Comparison of ENCODE assay signal across 1 cellular context in genomic region chr1:59556802-59557548, GRCh38.
TF ChIP-seq lines count a peak whose summit lies in the region.

No MANE protein-coding gene starts in this region.

TF ChIP-seq in HepG2, 621 proteins besides CTCF, POLR2A, EP300 and RAD21 (continues in another document):
- TF ChIP-seq RERE (CRISPR knock-in tag; IDR thresholded peaks at IDR 0.05; ENCODE audit: low read depth) (peak; percentile 39; the same call in 1 of the 2 replicates), MTA1 (CRISPR knock-in tag; IDR thresholded peaks at IDR 0.05; ENCODE audit: borderline replicate concordance) (no peak; the same call in 1 of the 2 replicates), CCAR2 (optimal IDR thresholded peaks at IDR 0.05; ENCODE audit: low read depth, low read length) (peak; percentile 89), KMT2B (CRISPR knock-in tag; IDR thresholded peaks at IDR 0.05) (peak; percentile 53; the same call in 1 of the 2 replicates), ZFP36L1 (CRISPR knock-in tag; IDR thresholded peaks at IDR 0.05) (peak; percentile 72; the same call in 1 of the 2 replicates), NR2F6 (IDR thresholded peaks at IDR 0.05) (peak; percentile 92), NR2F6 (CRISPR knock-in tag; IDR thresholded peaks at IDR 0.05) (peak; percentile 88), HMG20B (CRISPR knock-in tag; conservative IDR thresholded peaks at IDR 0.05) (peak; percentile 87), ZNF720 (CRISPR knock-in tag; IDR thresholded peaks at IDR 0.05) (no peak), ZNF570 (CRISPR knock-in tag; IDR thresholded peaks at IDR 0.05; ENCODE audit: borderline replicate concordance) (no peak), ZNF574 (CRISPR knock-in tag; IDR thresholded peaks at IDR 0.05) (peak; percentile 74), PATZ1 (CRISPR knock-in tag; IDR thresholded peaks at IDR 0.05) (peak; percentile 76), RCOR2 (CRISPR knock-in tag; IDR thresholded peaks at IDR 0.05) (peak; percentile 57), TSC22D2 (CRISPR knock-in tag; IDR thresholded peaks at IDR 0.05; ENCODE audit: borderline replicate concordance) (no peak), ATAD3A (CRISPR knock-in tag; IDR thresholded peaks at IDR 0.05) (no peak), ARID3A (IDR thresholded peaks at IDR 0.05; ENCODE audit: low read depth, low read length) (peak; percentile 94), HNF1A (IDR thresholded peaks at IDR 0.05; ENCODE audit: low read depth) (peak; percentile 95), HNF1A (CRISPR knock-in tag; IDR thresholded peaks at IDR 0.05; ENCODE audit: borderline replicate concordance) (peak; percentile 99), FOXK2 (IDR thresholded peaks at IDR 0.05) (peak; percentile 52; the same call in 1 of the 2 replicates), BCL6 (CRISPR knock-in tag; IDR thresholded peaks at IDR 0.05) (peak; percentile 93), BORCS8-MEF2B (CRISPR knock-in tag; IDR thresholded peaks at IDR 0.05) (peak; percentile 83), DMAP1 (CRISPR knock-in tag; IDR thresholded peaks at IDR 0.05) (peak; percentile 47; the same call in 1 of the 2 replicates), PRMT3 (CRISPR knock-in tag; IDR thresholded peaks at IDR 0.05; ENCODE audit: borderline replicate concordance, low read depth) (peak; percentile 86), FOXP4 (CRISPR knock-in tag; IDR thresholded peaks at IDR 0.05) (peak; percentile 95), RXRB (CRISPR knock-in tag; IDR thresholded peaks at IDR 0.05; ENCODE audit: borderline replicate concordance) (peak; percentile 93), SIX4 (CRISPR knock-in tag; IDR thresholded peaks at IDR 0.05) (peak; percentile 68; the same call in 1 of the 2 replicates), ZNF761 (CRISPR knock-in tag; conservative IDR thresholded peaks at IDR 0.05) (peak; percentile 89), AHDC1 (CRISPR knock-in tag; IDR thresholded peaks at IDR 0.05; ENCODE audit: borderline replicate concordance) (peak; percentile 77; the same call in 1 of the 2 replicates), TBX2 (CRISPR knock-in tag; IDR thresholded peaks at IDR 0.05; ENCODE audit: borderline replicate concordance) (peak; percentile 99), DNMT3B (CRISPR knock-in tag; conservative IDR thresholded peaks at IDR 0.05) (peak; percentile 69; the same call in 1 of the 2 replicates), HDAC2 (CRISPR knock-in tag; IDR thresholded peaks at IDR 0.05) (peak; percentile 76), ZNF24 (IDR thresholded peaks at IDR 0.05) (peak; percentile 78), ZNF556 (CRISPR knock-in tag; IDR thresholded peaks at IDR 0.05; ENCODE audit: borderline replicate concordance) (peak; percentile 22; the same call in 1 of the 2 replicates)
